Comparison of ENCODE assay signal across 12 cellular contexts in the genomic region with DNA sequence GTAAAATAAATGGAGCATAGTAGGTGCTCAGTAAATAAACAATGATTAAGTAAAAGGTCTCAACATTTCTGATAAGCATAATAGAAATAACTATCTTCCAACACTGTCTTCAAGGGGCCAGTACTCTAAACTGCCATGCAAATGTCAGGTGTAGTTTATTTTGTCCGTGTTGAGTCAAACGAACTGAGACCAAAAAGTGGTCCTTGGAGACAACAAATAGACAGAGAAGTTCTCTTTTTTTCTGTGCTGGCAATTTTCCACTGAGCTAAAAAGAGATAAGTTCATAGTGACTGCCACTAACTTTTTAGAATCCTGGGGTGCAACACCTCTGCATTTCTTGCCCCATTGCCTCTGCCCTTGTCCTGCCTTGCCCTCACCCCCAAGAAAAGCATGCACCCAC. TPM values are rescaled to one million over a fixed set of nuclear protein-coding genes. Genes with fewer than 3 reads are reported as not detected.
A peak's percentile ranks its signal among the peaks of the same experiment; 100 is the strongest.
DNase-seq lines count a peak whose midpoint lies in the region; ATAC-seq and TF ChIP-seq lines count a peak whose summit lies in the region.
"Had no signal": no experiment of that assay in that cellular context is flagged by ENCODE, and none has a peak within 500 bp of the region (broad histone marks: within the 10 kb centered on the region; RNA-seq: fewer than 3 reads in every experiment).

No MANE protein-coding gene starts in this region.

- H3K4me3 Mint-ChIP-seq in activated CD4-positive, alpha-beta T cell treated with anti-CD3 and anti-CD28 coated beads, Interleukin-2, amount 10 ng/mL, durations not matched to agents 7 days and 5 days, result peak overlapping the region; percentile 1
- peak overlapping the region; percentile 52 for H3K4me3 Mint-ChIP-seq in activated CD8-positive, alpha-beta T cell treated with anti-CD3 and anti-CD28 coated beads for 36 hours
- H3K4me3 Mint-ChIP-seq in stimulated activated effector memory CD8-positive, alpha-beta T cell treated with anti-CD3 and anti-CD28 coated beads, Interleukin-12 subunit alpha, Interleukin-12 subunit beta, amount 100 ng/mL, for 72 hours, result peak overlapping the region; percentile 56
- H3K4me3 Mint-ChIP-seq in glutamatergic neuron (ENCODE audit: unreplicated experiment), result no peak overlapping the region

- DNase-seq in activated CD4-positive, alpha-beta T cell treated with anti-CD3 and anti-CD28 coated beads, Interleukin-2, amount 10 ng/mL, durations not matched to agents 7 days and 5 days, result no peak
- DNase-seq in activated CD4-positive, alpha-beta T cell treated with anti-CD3 and anti-CD28 coated beads for 48 hours, result no peak
- DNase-seq in activated CD8-positive, alpha-beta T cell treated with anti-CD3 and anti-CD28 coated beads for 36 hours, result no peak
- no peak for DNase-seq in stimulated activated effector memory CD8-positive, alpha-beta T cell treated with anti-CD3 and anti-CD28 coated beads, Interleukin-12 subunit alpha, Interleukin-12 subunit beta, amount 100 ng/mL, for 72 hours (ENCODE audit: low spot score in 2 of 2)
- DNase-seq in glutamatergic neuron, result no peak
- DNase-seq in NCI-H146 treated with DMSO at 0.1 percent for 48 hours (lab: John Stamatoyannopoulos, UW; ENCODE audit: unreplicated experiment), result no peak
- DNase-seq: EL, MM.1S, NCI-H446, SHP77 treated with DMSO at 0.1 percent for 48 hours had no signal

- ATAC-seq in HG03159 (IDR thresholded peaks at IDR 0.05; ENCODE audit: unreplicated experiment), result peak; percentile 35
- no peak for ATAC-seq in activated CD8-positive, alpha-beta T cell treated with anti-CD3 and anti-CD28 coated beads for 36 hours
- ATAC-seq in stimulated activated effector memory CD8-positive, alpha-beta T cell treated with anti-CD3 and anti-CD28 coated beads, Interleukin-12 subunit alpha, Interleukin-12 subunit beta, amount 100 ng/mL, for 72 hours, result no peak
- no peak for ATAC-seq in HG03097 (IDR thresholded peaks at IDR 0.05; ENCODE audit: low FRiP score, unreplicated experiment)

- intact Hi-C loops in activated CD8-positive, alpha-beta T cell treated with anti-CD3 and anti-CD28 coated beads for 36 hours (cut with micrococcal nuclease), result no loop called here

- peaks cover 18% of the 10 kb centered on the region for H3K9me3 Mint-ChIP-seq in activated CD4-positive, alpha-beta T cell treated with anti-CD3 and anti-CD28 coated beads, Interleukin-2, amount 10 ng/mL, durations not matched to agents 7 days and 5 days
- peaks cover 5% of the 10 kb centered on the region for H3K9me3 Mint-ChIP-seq in activated CD8-positive, alpha-beta T cell treated with anti-CD3 and anti-CD28 coated beads for 36 hours
- no peaks in the 10 kb centered on the region for H3K9me3 Mint-ChIP-seq in stimulated activated effector memory CD8-positive, alpha-beta T cell treated with anti-CD3 and anti-CD28 coated beads, Interleukin-12 subunit alpha, Interleukin-12 subunit beta, amount 100 ng/mL, for 72 hours
- H3K9me3 Mint-ChIP-seq in glutamatergic neuron (ENCODE audit: unreplicated experiment), result peaks cover 1% of the 10 kb centered on the region

- peaks cover 71% of the 10 kb centered on the region for H3K4me1 Mint-ChIP-seq in activated CD4-positive, alpha-beta T cell treated with anti-CD3 and anti-CD28 coated beads, Interleukin-2, amount 10 ng/mL, durations not matched to agents 7 days and 5 days
- peaks cover 71% of the 10 kb centered on the region for H3K4me1 Mint-ChIP-seq in activated CD8-positive, alpha-beta T cell treated with anti-CD3 and anti-CD28 coated beads for 36 hours (ENCODE audit: low read depth)
- peaks cover 66% of the 10 kb centered on the region for H3K4me1 Mint-ChIP-seq in stimulated activated effector memory CD8-positive, alpha-beta T cell treated with anti-CD3 and anti-CD28 coated beads, Interleukin-12 subunit alpha, Interleukin-12 subunit beta, amount 100 ng/mL, for 72 hours
- H3K4me1 Mint-ChIP-seq in glutamatergic neuron (ENCODE audit: low read depth, unreplicated experiment), result no peaks in the 10 kb centered on the region

- H3K36me3 Mint-ChIP-seq in activated CD4-positive, alpha-beta T cell treated with anti-CD3 and anti-CD28 coated beads, Interleukin-2, amount 10 ng/mL, durations not matched to agents 7 days and 5 days (ENCODE audit: low read depth), result peaks cover 54% of the 10 kb centered on the region
- H3K36me3 Mint-ChIP-seq in activated CD8-positive, alpha-beta T cell treated with anti-CD3 and anti-CD28 coated beads for 36 hours (ENCODE audit: low read depth), result peaks cover 9% of the 10 kb centered on the region
- H3K36me3 Mint-ChIP-seq in stimulated activated effector memory CD8-positive, alpha-beta T cell treated with anti-CD3 and anti-CD28 coated beads, Interleukin-12 subunit alpha, Interleukin-12 subunit beta, amount 100 ng/mL, for 72 hours, result peaks cover 16% of the 10 kb centered on the region
- H3K36me3 Mint-ChIP-seq in glutamatergic neuron (ENCODE audit: unreplicated experiment), result no peaks in the 10 kb centered on the region

- no peak for TF ChIP-seq CTCF in activated CD8-positive, alpha-beta T cell treated with anti-CD3 and anti-CD28 coated beads for 36 hours (IDR thresholded peaks at IDR 0.05)
- no peak for TF ChIP-seq CTCF in glutamatergic neuron (IDR thresholded peaks at IDR 0.05; ENCODE audit: partially characterized antibody, unreplicated experiment)

- peak overlapping the region; percentile 10 for H3K27ac Mint-ChIP-seq in activated CD4-positive, alpha-beta T cell treated with anti-CD3 and anti-CD28 coated beads, Interleukin-2, amount 10 ng/mL, durations not matched to agents 7 days and 5 days
- H3K27ac Mint-ChIP-seq in activated CD8-positive, alpha-beta T cell treated with anti-CD3 and anti-CD28 coated beads for 36 hours, result peak overlapping the region; percentile 94
- H3K27ac Mint-ChIP-seq in stimulated activated effector memory CD8-positive, alpha-beta T cell treated with anti-CD3 and anti-CD28 coated beads, Interleukin-12 subunit alpha, Interleukin-12 subunit beta, amount 100 ng/mL, for 72 hours, result peak overlapping the region; percentile 98
- H3K27ac Mint-ChIP-seq in glutamatergic neuron (ENCODE audit: unreplicated experiment), result no peak overlapping the region

- CTCF ChIA-PET in activated CD4-positive, alpha-beta T cell treated with anti-CD3 and anti-CD28 coated beads, Interleukin-2, amount 10 ng/mL, durations not matched to agents 7 days and 5 days (lab: Charles Lee), result interaction anchor here (0.9 to 1.9 kb wide), 3 partner anchors 10 to 41 kb away, joined by 3 to 9 read pairs (median 3); no protein-coding TSS in a partner anchor
- CTCF ChIA-PET in activated CD8-positive, alpha-beta T cell treated with anti-CD3 and anti-CD28 coated beads for 36 hours (lab: Charles Lee), result interaction anchor here (0.9 to 4.9 kb wide), 5 partner anchors 9 to 190 kb away, joined by 3 to 23 read pairs (median 3); partner anchors contain the start of gene MBNL1

- no peaks in the 10 kb centered on the region for H3K27me3 Mint-ChIP-seq in activated CD4-positive, alpha-beta T cell treated with anti-CD3 and anti-CD28 coated beads, Interleukin-2, amount 10 ng/mL, durations not matched to agents 7 days and 5 days
- H3K27me3 Mint-ChIP-seq in activated CD8-positive, alpha-beta T cell treated with anti-CD3 and anti-CD28 coated beads for 36 hours, result no peaks in the 10 kb centered on the region
- H3K27me3 Mint-ChIP-seq in glutamatergic neuron (ENCODE audit: unreplicated experiment), result no peaks in the 10 kb centered on the region

- POLR2A ChIA-PET in activated CD4-positive, alpha-beta T cell treated with anti-CD3 and anti-CD28 coated beads, Interleukin-2, amount 10 ng/mL, durations not matched to agents 7 days and 5 days (lab: Charles Lee), result interaction anchor here (0.5 kb wide), 1 partner anchor 16 kb away, joined by 3 read pairs; no protein-coding TSS in a partner anchor
- POLR2A ChIA-PET in activated CD8-positive, alpha-beta T cell treated with anti-CD3 and anti-CD28 coated beads for 36 hours (lab: Charles Lee), result interaction anchor here (3.3 to 7.4 kb wide), 2 partner anchors 10 to 15 kb away, joined by 28 to 62 read pairs; partner anchors contain the start of gene MBNL1

RNA-seq across cellular contexts. Expression of gene MBNL1, which starts 14.7 kb away (rescaled TPM):
- total RNA-seq in activated CD4-positive, alpha-beta T cell treated with anti-CD3 and anti-CD28 coated beads, Interleukin-2, amount 10 ng/mL, durations not matched to agents 7 days and 5 days, result 100 to 1,000 TPM; 437 to 559 TPM
- total RNA-seq in activated CD8-positive, alpha-beta T cell treated with anti-CD3 and anti-CD28 coated beads for 36 hours, result 100 to 1,000 TPM; 341 to 360 TPM
- 36.6 TPM for total RNA-seq in glutamatergic neuron (ENCODE audit: unreplicated experiment)
